Comparison of ENCODE assay signal across 1 cellular context in genomic region chr7:106679153-106679931, GRCh38.
TF ChIP-seq lines count a peak whose summit lies in the region.

No MANE protein-coding gene starts in this region.

TF ChIP-seq in IMR-90, 13 proteins besides CTCF, POLR2A, EP300 and RAD21 (continued from another document):
- TF ChIP-seq MAZ (IDR thresholded peaks at IDR 0.05; ENCODE audit: borderline replicate concordance, low read depth, low read length) (no peak), RFX5 (IDR thresholded peaks at IDR 0.05; ENCODE audit: low read depth, low read length) (no peak), MXI1 (IDR thresholded peaks at IDR 0.05; ENCODE audit: borderline replicate concordance, low read depth, low read length) (no peak), RCOR1 (IDR thresholded peaks at IDR 0.05; ENCODE audit: insufficient replicate concordance, low read length) (no peak), BHLHE40 (IDR thresholded peaks at IDR 0.05; ENCODE audit: low read depth, low read length) (no peak), CEBPB (IDR thresholded peaks at IDR 0.05; ENCODE audit: low read depth, low read length) (no peak), MAFK (IDR thresholded peaks at IDR 0.05; ENCODE audit: low read depth, low read length) (no peak)
